8 cellular contexts compared by ENCODE assay signal in genomic region chr5:132293066-132293991, GRCh38. TPM values are rescaled to one million over a fixed set of nuclear protein-coding genes. Genes with fewer than 3 reads are reported as not detected.
DNase-seq lines count a peak whose midpoint lies in the region; ATAC-seq and TF ChIP-seq lines count a peak whose summit lies in the region.

No MANE protein-coding gene starts in this region.

- H3K27me3 Mint-ChIP-seq in activated CD4-positive, alpha-beta T cell treated with anti-CD3 and anti-CD28 coated beads for 36 hours = peaks cover 10% of the 10 kb centered on the region

- H3K4me1 Mint-ChIP-seq in activated CD4-positive, alpha-beta T cell treated with anti-CD3 and anti-CD28 coated beads for 36 hours = peaks cover 22% of the 10 kb centered on the region

- peaks cover 2% of the 10 kb centered on the region for H3K36me3 Mint-ChIP-seq in activated CD4-positive, alpha-beta T cell treated with anti-CD3 and anti-CD28 coated beads for 36 hours (ENCODE audit: low read depth)

- peak overlapping the region; percentile 94 for H3K27ac Mint-ChIP-seq in activated CD4-positive, alpha-beta T cell treated with anti-CD3 and anti-CD28 coated beads for 36 hours

- H3K4me3 Mint-ChIP-seq in activated CD4-positive, alpha-beta T cell treated with anti-CD3 and anti-CD28 coated beads for 36 hours = peak overlapping the region; percentile 88

- POLR2A ChIA-PET in activated CD4-positive, alpha-beta T cell treated with anti-CD3 and anti-CD28 coated beads for 36 hours (lab: Charles Lee) = interaction anchor here (0.5 to 1.5 kb wide), 8 partner anchors 30 to 429 kb away, joined by 3 to 6 read pairs (median 5); partner anchors contain the start of genes IRF1 and SLC22A5

- peak; percentile 37 for TF ChIP-seq POLR2A in GM19099 (IDR thresholded peaks at IDR 0.05; ENCODE audit: extremely low read depth, insufficient read length, low read depth)

- H3K9me3 Mint-ChIP-seq in activated CD4-positive, alpha-beta T cell treated with anti-CD3 and anti-CD28 coated beads for 36 hours (ENCODE audit: low read depth) = no peaks in the 10 kb centered on the region

- ATAC-seq in HG03439 (IDR thresholded peaks at IDR 0.05; ENCODE audit: unreplicated experiment) (peak; percentile 47), left colon (peak; percentile 61)
- peak; percentile 45 for ATAC-seq in activated CD4-positive, alpha-beta T cell treated with anti-CD3 and anti-CD28 coated beads for 36 hours

- intact Hi-C loops in activated CD4-positive, alpha-beta T cell treated with anti-CD3 and anti-CD28 coated beads for 36 hours (cut with DNase I, micrococcal nuclease) = loop anchor here (5.0 to 10.0 kb wide), 5 partner anchors 191 to 759 kb away; partner anchors contain the start of genes GDF9 (in 1 of the 2), HSPA4 (in 1 of the 2), RAPGEF6 (in 1 of the 2) and UQCRQ (in 1 of the 2)
- intact Hi-C loops in left colon (cut with DNase I, micrococcal nuclease) = no loop called here

- peak; percentile 24 for TF ChIP-seq CTCF in choroid plexus epithelial cell (conservative IDR thresholded peaks at IDR 0.05; ENCODE audit: low read depth, low read length)

- H3K4me3 ChIP-seq in choroid plexus epithelial cell (ENCODE audit: low read depth, low read length) = peak overlapping the region; percentile 64

- CTCF ChIA-PET in activated CD4-positive, alpha-beta T cell treated with anti-CD3 and anti-CD28 coated beads for 36 hours (lab: Charles Lee) = interaction anchor here (0.6 to 2.3 kb wide), 13 partner anchors 10 to 199 kb away, joined by 3 to 19 read pairs (median 4); partner anchors contain the start of gene SLC22A5

- DNase-seq in AG20443 (ENCODE audit: low spot score) = peak; percentile 93
- DNase-seq in NCI-H510A (lab: John Stamatoyannopoulos, UW) = peak; percentile 65
- peak; percentile 89 for DNase-seq in activated CD4-positive, alpha-beta T cell treated with anti-CD3 and anti-CD28 coated beads for 36 hours
- DNase-seq in choroid plexus epithelial cell (ENCODE audit: low read depth) = peak; percentile 90
- peak; percentile 85 to 88 for DNase-seq in left colon
- peak; percentile 33 to 81 (median 54) for DNase-seq in stimulated activated CD4-positive, alpha-beta T cell treated with anti-CD3 and anti-CD28 coated beads, Interleukin-1b, Interleukin-23, amount 100 ng/mL, for 24 hours (ENCODE audit: low read depth in 4 of 4, low spot score in 1 of 4)

RNA-seq across cellular contexts. Expression of gene SLC22A4, which starts 0.9 kb away (rescaled TPM):
- 1 to 10 TPM in 1 of 2 experiments, under 1 TPM in 1; 0.66 to 1.1 TPM for total RNA-seq in activated CD4-positive, alpha-beta T cell treated with anti-CD3 and anti-CD28 coated beads for 36 hours
- total RNA-seq in left colon = 1 to 10 TPM; 3.8 to 7.3 TPM

RNA-seq across cellular contexts. Expression of gene PDLIM4, which starts 35.8 kb away (rescaled TPM):
- total RNA-seq in activated CD4-positive, alpha-beta T cell treated with anti-CD3 and anti-CD28 coated beads for 36 hours = under 1 TPM; 0.21 to 0.23 TPM
- 10 to 100 TPM in 1 of 2 donors, 1 to 10 TPM in 1; 1.5 to 11.9 TPM for total RNA-seq in left colon

Comparison
In these comparisons a context has a peak if more than half of its experiments do, and no peak if none do; other contexts are left out.
1. Peak in every context shown above with its lines: DNase-seq, ATAC-seq and H3K4me3 ChIP-seq.
2. intact Hi-C loops: an anchor here in activated CD4-positive, alpha-beta T cell treated with anti-CD3 and anti-CD28 coated beads for 36 hours (5.0 to 10.0 kb wide); none called in left colon.